8 cellular contexts compared by ENCODE assay signal in the genomic region with DNA sequence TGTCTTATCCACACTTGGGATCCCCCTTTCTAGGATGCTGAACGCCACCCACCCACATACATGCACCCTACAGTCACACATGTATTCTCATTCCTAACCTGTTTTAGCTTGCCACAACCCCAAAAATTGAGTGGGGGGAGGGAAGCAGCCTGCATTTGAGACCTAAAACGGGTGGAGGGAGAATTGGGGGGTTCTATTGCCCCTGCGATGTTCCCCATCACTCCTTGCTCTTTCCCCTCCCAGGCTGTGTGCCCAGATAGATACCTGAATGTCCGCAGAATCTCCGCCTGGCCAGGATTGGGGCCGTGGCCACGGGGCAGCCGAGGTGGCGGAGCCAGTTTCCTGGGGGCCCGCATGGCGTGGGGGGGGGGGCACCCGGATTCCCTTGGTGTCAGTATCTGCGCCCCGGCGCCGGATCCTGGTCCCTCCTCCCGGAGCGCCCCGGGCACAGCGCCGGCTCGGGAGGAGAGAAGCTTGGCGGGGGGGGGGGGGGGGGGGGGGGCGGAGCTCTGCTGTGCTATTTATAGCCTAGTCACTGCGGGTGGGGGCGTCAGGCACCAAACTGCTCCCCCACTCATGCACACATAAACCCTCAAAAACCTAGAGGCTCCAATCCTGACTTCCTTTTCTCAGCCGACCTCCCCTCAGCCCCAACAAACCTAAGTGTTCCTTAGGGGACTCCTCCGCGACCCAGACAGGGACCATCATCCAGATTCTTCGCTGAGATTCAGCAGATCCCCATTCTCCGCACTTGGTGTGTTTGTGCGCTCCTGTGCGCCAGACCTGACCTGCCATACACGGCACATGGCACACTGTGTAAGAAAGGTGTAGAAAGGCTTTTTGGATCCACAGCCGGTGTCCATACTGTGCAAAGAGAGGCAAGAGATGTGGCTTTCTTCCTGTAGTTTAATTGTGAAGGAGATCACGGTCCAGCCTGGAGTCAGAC. TPM values are rescaled to one million over a fixed set of nuclear protein-coding genes. Genes with fewer than 3 reads are reported as not detected.
DNase-seq lines count a peak whose midpoint lies in the region; ATAC-seq and TF ChIP-seq lines count a peak whose summit lies in the region.

No MANE protein-coding gene starts in this region.

- CTCF ChIA-PET in Panc1 (lab: Charles Lee): interaction anchor here (0.5 to 1.1 kb wide), 4 partner anchors 13 to 50 kb away, joined by 4 to 15 read pairs (median 8); no protein-coding TSS in a partner anchor
- CTCF ChIA-PET in HEK293T (lab: Yijun Ruan, JAX): interaction anchor here (1.5 to 4.5 kb wide), 2 partner anchors 16 to 36 kb away, joined by 3 to 26 read pairs; no protein-coding TSS in a partner anchor

- H3K27me3 ChIP-seq in Panc1 (ENCODE audit: control insufficient read depth, insufficient read depth, low read length) (no peaks in the 10 kb centered on the region), iPS-18a (ENCODE audit: control insufficient read depth, insufficient read depth, low read length) (peaks cover 59% of the 10 kb centered on the region), skeletal muscle satellite cell (ENCODE audit: control insufficient read depth, insufficient read depth, low read length) (no peaks in the 10 kb centered on the region)

- intact Hi-C loops in Panc1 (cut with micrococcal nuclease; ENCODE audit: unreplicated experiment): loop anchor here (5.0 kb wide), 1 partner anchor 70 kb away; no protein-coding TSS in a partner anchor

- H3K4me1 ChIP-seq in Panc1 (ENCODE audit: control insufficient read depth, insufficient read depth, low read length) (peaks cover 30% of the 10 kb centered on the region), iPS-18a (ENCODE audit: control insufficient read depth, low read depth, low read length) (peaks cover 16% of the 10 kb centered on the region), skeletal muscle satellite cell (ENCODE audit: control insufficient read depth, insufficient read depth, low read length) (peaks cover 46% of the 10 kb centered on the region)

- H3K4me3 ChIP-seq in GM08714 (ENCODE audit: low read length): peak overlapping the region; percentile 65
- H3K4me3 ChIP-seq in Panc1 (ENCODE audit: low read depth in 2 of 2, low read length in 2 of 2): peak overlapping the region; percentile 76 to 92
- H3K4me3 ChIP-seq in astrocyte of the cerebellum (ENCODE audit: low read depth, low read length): peak overlapping the region; percentile 58
- peak overlapping the region; percentile 84 for H3K4me3 ChIP-seq in iPS-18a (ENCODE audit: low read length)
- peak overlapping the region; percentile 81 for H3K4me3 ChIP-seq in skeletal muscle satellite cell (ENCODE audit: low read length)

- no peak overlapping the region for H3K9ac ChIP-seq in iPS-18a (ENCODE audit: low read length)
- H3K9ac ChIP-seq in skeletal muscle satellite cell (ENCODE audit: low read depth, low read length): peak overlapping the region; percentile 69

- no TSS peak for BruUV-seq in Panc1 (replicated peaks; lab: Mats Ljungman, UMichigan)

- peak overlapping the region; percentile 86 for H3K4me2 ChIP-seq in skeletal muscle satellite cell (ENCODE audit: low read length)

- peak overlapping the region; percentile 93 for H3K27ac ChIP-seq in Panc1 (ENCODE audit: low read length)
- no peak overlapping the region for H3K27ac ChIP-seq in iPS-18a (ENCODE audit: low read length)

- POLR2A ChIA-PET in Panc1 (lab: Charles Lee): interaction anchor here (1.2 kb wide), 1 partner anchor 35 kb away, joined by 8 read pairs; the partner anchor contains the start of gene RBM8A
- POLR2A ChIA-PET in HEK293T (lab: Yijun Ruan, JAX): interaction anchor here (1.7 to 4.6 kb wide), 5 partner anchors 17 to 44 kb away, joined by 3 to 60 read pairs (median 19); partner anchors contain the start of genes PEX11B and RBM8A

- no peak for DNase-seq in Panc1 (ENCODE audit: low read depth, low spot score)
- no peak for DNase-seq in astrocyte of the cerebellum (ENCODE audit: low read depth)
- no peak for DNase-seq in HEK293T (ENCODE audit: extremely low spot score)
- DNase-seq in HK-2 (ENCODE audit: unreplicated experiment): no peak

- TF ChIP-seq CTCF in Panc1 (IDR thresholded peaks at IDR 0.05) (no peak), astrocyte of the cerebellum (IDR thresholded peaks at IDR 0.05; ENCODE audit: low read depth, low read length, missing control alignments) (no peak)

- H3K36me3 ChIP-seq in Panc1 (ENCODE audit: control insufficient read depth, insufficient read depth, low read length): no peaks in the 10 kb centered on the region
- no peaks in the 10 kb centered on the region for H3K36me3 ChIP-seq in iPS-18a (ENCODE audit: control insufficient read depth, low read depth, low read length)
- no peaks in the 10 kb centered on the region for H3K36me3 ChIP-seq in skeletal muscle satellite cell (ENCODE audit: insufficient read depth, low read length)

- peaks cover under 1% of the 10 kb centered on the region; the same call in 1 of the 2 replicates for H3K9me3 ChIP-seq in Panc1 (ENCODE audit: control insufficient read depth, insufficient read depth, low read depth, low read length)
- no peaks in the 10 kb centered on the region for H3K9me3 ChIP-seq in iPS-18a (ENCODE audit: control insufficient read depth, low read depth, low read length)
- no peaks in the 10 kb centered on the region for H3K9me3 ChIP-seq in skeletal muscle satellite cell (replicated peaks; ENCODE audit: low read length)

- no peak for ATAC-seq in Panc1
- no peak for ATAC-seq in GM18868 (IDR thresholded peaks at IDR 0.05; ENCODE audit: unreplicated experiment)

- in situ Hi-C loops in Panc1 (cut with HindIII; ENCODE audit: low pct_unique_long_range_greater_than_20kb, low sequenced_read_pairs) (no loop called here), astrocyte of the cerebellum (cut with HindIII; ENCODE audit: low sequenced_read_pairs) (no loop called here)

TF ChIP-seq in HEK293T, 16 proteins besides CTCF, POLR2A, EP300 and RAD21:
- TF ChIP-seq CTBP1 (IDR thresholded peaks at IDR 0.05; ENCODE audit: borderline replicate concordance): no peak
- TF ChIP-seq TARDBP (IDR thresholded peaks at IDR 0.05): no peak
- no peak for TF ChIP-seq FOXM1 (IDR thresholded peaks at IDR 0.05; ENCODE audit: borderline replicate concordance)
- TF ChIP-seq ZNF384 (IDR thresholded peaks at IDR 0.05): no peak
- TF ChIP-seq L3MBTL2 (conservative IDR thresholded peaks at IDR 0.05): no peak; the same call in none of the 2 replicates
- no peak for TF ChIP-seq BHLHE40 (IDR thresholded peaks at IDR 0.05; ENCODE audit: borderline replicate concordance)
- no peak for TF ChIP-seq ELF4 (IDR thresholded peaks at IDR 0.05)
- TF ChIP-seq SP1 (IDR thresholded peaks at IDR 0.05): no peak
- no peak for TF ChIP-seq FOXA1 (IDR thresholded peaks at IDR 0.05)
- no peak for TF ChIP-seq LEF1 (IDR thresholded peaks at IDR 0.05; ENCODE audit: borderline replicate concordance)
TF ChIP-seq in HEK293T: peak in this region for 0.

RNA-seq across cellular contexts. Expression of gene ANKRD34A, which starts 1.9 kb away (rescaled TPM):
- total RNA-seq in Panc1 (2021; ENCODE audit: unreplicated experiment): 1.4 TPM
- 2.9 TPM for polyA plus RNA-seq in Panc1 (2012; ENCODE audit: insufficient read length)
- total RNA-seq in skeletal muscle satellite cell (2012; rRNA removed): 0.87 and 1.3 TPM in 2 replicates

RNA-seq across cellular contexts. Expression of gene POLR3GL, which starts 2.1 kb away (rescaled TPM):
- total RNA-seq in Panc1 (2021; ENCODE audit: unreplicated experiment): 14.9 TPM
- polyA plus RNA-seq in Panc1 (2012; ENCODE audit: insufficient read length): 15.6 TPM
- 7.9 TPM in 2 replicates for total RNA-seq in skeletal muscle satellite cell (2012; rRNA removed)

RNA-seq across cellular contexts. Expression of gene LIX1L, which starts 4.6 kb away (rescaled TPM):
- 23.3 TPM for total RNA-seq in Panc1 (2021; ENCODE audit: unreplicated experiment)
- polyA plus RNA-seq in Panc1 (2012; ENCODE audit: insufficient read length): 8.6 TPM
- total RNA-seq in skeletal muscle satellite cell (2012; rRNA removed): 22.6 and 23.2 TPM in 2 replicates

RNA-seq across cellular contexts. Expression of gene TXNIP, which starts 33.9 kb away (rescaled TPM):
- 15.2 TPM for total RNA-seq in Panc1 (2021; ENCODE audit: unreplicated experiment)
- polyA plus RNA-seq in Panc1 (2012; ENCODE audit: insufficient read length): 21.1 TPM
- total RNA-seq in skeletal muscle satellite cell (2012; rRNA removed): 139 and 159 TPM in 2 replicates

RNA-seq across cellular contexts. Expression of gene RBM8A, which starts 35.1 kb away (rescaled TPM):
- total RNA-seq in Panc1 (2021; ENCODE audit: unreplicated experiment): 172 TPM
- 208 TPM for polyA plus RNA-seq in Panc1 (2012; ENCODE audit: insufficient read length)
- total RNA-seq in skeletal muscle satellite cell (2012; rRNA removed): 125 and 170 TPM in 2 replicates
